Comparison of ENCODE assay signal across 8 cellular contexts in genomic region chr1:10793129-10793651, GRCh38. TPM values are rescaled to one million over a fixed set of nuclear protein-coding genes. Genes with fewer than 3 reads are reported as not detected.
DNase-seq lines count a peak whose midpoint lies in the region; ATAC-seq and TF ChIP-seq lines count a peak whose summit lies in the region.

No MANE protein-coding gene starts in this region.

- no TSS peak for BruUV-seq in A673 (replicated peaks; lab: Mats Ljungman, UMichigan)

- no peak overlapping the region for H3K27ac Mint-ChIP-seq in GM23338
- no peak overlapping the region for H3K27ac Mint-ChIP-seq in activated naive CD8-positive, alpha-beta T cell treated with anti-CD3 and anti-CD28 coated beads for 36 hours

- no peaks in the 10 kb centered on the region for H3K9me3 Mint-ChIP-seq in GM23338
- no peaks in the 10 kb centered on the region for H3K9me3 Mint-ChIP-seq in activated naive CD8-positive, alpha-beta T cell treated with anti-CD3 and anti-CD28 coated beads for 36 hours

- H3K36me3 ChIP-seq in A673 (ENCODE audit: insufficient read depth, low read length, poor library complexity, severe bottlenecking), result no peaks in the 10 kb centered on the region
- no peaks in the 10 kb centered on the region for H3K36me3 ChIP-seq in GM23338 (ENCODE audit: insufficient read depth)
- H3K36me3 ChIP-seq in mesodermal cell (ENCODE audit: control insufficient read depth, insufficient read depth, low read length), result no peaks in the 10 kb centered on the region

- H3K27me3 ChIP-seq in A673 (replicated peaks; ENCODE audit: insufficient read depth, low read depth, low read length, poor library complexity), result peaks cover 47% of the 10 kb centered on the region
- H3K27me3 ChIP-seq in GM23338 (ENCODE audit: insufficient read depth), result peaks cover 56% of the 10 kb centered on the region

- H3K27me3 Mint-ChIP-seq in GM23338 (ENCODE audit: insufficient read depth, low read depth, poor library complexity), result peaks cover 36% of the 10 kb centered on the region
- H3K27me3 Mint-ChIP-seq in activated naive CD8-positive, alpha-beta T cell treated with anti-CD3 and anti-CD28 coated beads for 36 hours, result peaks cover 54% of the 10 kb centered on the region

- no peaks in the 10 kb centered on the region; the same call in 2 of the 3 replicates for H3K36me3 Mint-ChIP-seq in GM23338 (ENCODE audit: low read depth)
- no peaks in the 10 kb centered on the region for H3K36me3 Mint-ChIP-seq in activated naive CD8-positive, alpha-beta T cell treated with anti-CD3 and anti-CD28 coated beads for 36 hours

- POLR2A ChIA-PET in A673 (lab: Charles Lee; ENCODE audit: low non-redundant PET), result no interaction called here

- WGBS in mesodermal cell (ENCODE audit: insufficient coverage in 2 of 2), 2 experiments, result 0 to 5% methylated on average over 4 to 7 of the region's 9 CpGs

- peak overlapping the region; percentile 68 for H3K4me3 ChIP-seq in A673 (ENCODE audit: low read depth, low read length, poor library complexity, severe bottlenecking)
- H3K4me3 ChIP-seq in GM23338, result peak overlapping the region; percentile 64
- peak overlapping the region; percentile 62 for H3K4me3 ChIP-seq in mesodermal cell (ENCODE audit: extremely low read depth, insufficient read depth, low read length, poor library complexity, severe bottlenecking)

- CTCF ChIA-PET in A673 (lab: Charles Lee), result interaction anchor here (0.6 kb wide), 1 partner anchor 90 kb away, joined by 3 read pairs; no protein-coding TSS in a partner anchor

- H3K27ac ChIP-seq in A673 (ENCODE audit: low read depth, low read length, poor library complexity, severe bottlenecking), result no peak overlapping the region
- no peak overlapping the region for H3K27ac ChIP-seq in GM23338 (ENCODE audit: low read depth)
- H3K27ac ChIP-seq in mesodermal cell (ENCODE audit: low read depth, low read length, severe bottlenecking), result no peak overlapping the region

- TF ChIP-seq CTCF in A673 (conservative IDR thresholded peaks at IDR 0.05; ENCODE audit: low read depth, low read length) (no peak), GM23338 (conservative IDR thresholded peaks at IDR 0.05; ENCODE audit: low read depth in 2 of 2) (no peak)

- 0 out of 2 replicates have a peak overlapping the region, but pooled peaks have one; percentile 1 for H2AFZ ChIP-seq in GM23338

- intact Hi-C loops in A673 (cut with micrococcal nuclease; ENCODE audit: unreplicated experiment), result no loop called here

- H3K4me1 ChIP-seq in A673 (ENCODE audit: insufficient read depth, low read length, poor library complexity, severe bottlenecking) (peaks cover 29% of the 10 kb centered on the region), GM23338 (ENCODE audit: insufficient read depth) (peaks cover 21% of the 10 kb centered on the region), mesodermal cell (ENCODE audit: control insufficient read depth, insufficient read depth, low read length, poor library complexity, severe bottlenecking) (peaks cover 15% of the 10 kb centered on the region)

- no peaks in the 10 kb centered on the region; the same call in 1 of the 2 replicates for H4K20me1 ChIP-seq in GM23338 (replicated peaks; ENCODE audit: insufficient read depth)

- H3K4me1 Mint-ChIP-seq in GM23338, result peaks cover 17% of the 10 kb centered on the region
- peaks cover 12% of the 10 kb centered on the region for H3K4me1 Mint-ChIP-seq in activated naive CD8-positive, alpha-beta T cell treated with anti-CD3 and anti-CD28 coated beads for 36 hours

- DNase-seq in A673 (ENCODE audit: low spot score) (peak; percentile 56), GM23338 (ENCODE audit: low spot score) (peak; percentile 61), GM03348 (ENCODE audit: low spot score) (no peak), cortex of kidney (lab: John Stamatoyannopoulos, UW) (no peak), NCI-H187 (lab: John Stamatoyannopoulos, UW) (no peak), NCI-H1694 (lab: John Stamatoyannopoulos, UW) (no peak)
- no peak for DNase-seq in activated naive CD8-positive, alpha-beta T cell treated with anti-CD3 and anti-CD28 coated beads for 36 hours

- H3K4me3 Mint-ChIP-seq in GM23338, result peak overlapping the region; percentile 86
- peak overlapping the region; percentile 9 for H3K4me3 Mint-ChIP-seq in activated naive CD8-positive, alpha-beta T cell treated with anti-CD3 and anti-CD28 coated beads for 36 hours

- ATAC-seq in GM23338, result no peak

- H3K4me2 ChIP-seq in GM23338, result peak overlapping the region; percentile 91

- H3K9me3 ChIP-seq in A673 (ENCODE audit: low read depth, low read length, poor library complexity, severe bottlenecking), result no peaks in the 10 kb centered on the region
- H3K9me3 ChIP-seq in mesodermal cell (ENCODE audit: control insufficient read depth, low read length), result no peaks in the 10 kb centered on the region

- 0 out of 2 replicates have a peak, but pooled peaks cover 5% of the 10 kb centered on the region for H3F3A ChIP-seq in GM23338 (replicated peaks; ENCODE audit: low read depth)

- H3K79me2 ChIP-seq in GM23338 (replicated peaks; ENCODE audit: insufficient read depth), result no peaks in the 10 kb centered on the region

- no peaks in the 10 kb centered on the region for H3K9me2 ChIP-seq in GM23338 (ENCODE audit: insufficient read depth)

TF ChIP-seq in GM23338, 12 proteins besides CTCF, POLR2A, EP300 and RAD21:
- no peak for TF ChIP-seq CREB1 (CRISPR knock-in tag; IDR thresholded peaks at IDR 0.05; ENCODE audit: low read depth)
- peak; percentile 14 for TF ChIP-seq EZH2 (IDR thresholded peaks at IDR 0.05; ENCODE audit: low read depth, unreplicated experiment)
- no peak for TF ChIP-seq ZNF114 (CRISPR knock-in tag; IDR thresholded peaks at IDR 0.05)

RNA-seq across cellular contexts. Expression of gene CASZ1, which starts 3.3 kb away (rescaled TPM):
- 1.6 and 1.9 TPM in 2 replicates for total RNA-seq in A673 (2021)
- 6.1 and 6.7 TPM in 2 replicates for total RNA-seq in GM23338 (2014; rRNA removed; shearing (Covaris generic))
- 6.2 and 8.7 TPM in 2 replicates for polyA plus RNA-seq in GM23338 (2016; fragmentation: Nextera tagmentation; extraction: Ambion mirVana)
- 1 to 10 TPM; 2.2 to 2.3 TPM for total RNA-seq in activated naive CD8-positive, alpha-beta T cell treated with anti-CD3 and anti-CD28 coated beads for 36 hours
- polyA plus RNA-seq in mesodermal cell (2013, experiment 1 of 2), result 7.6 TPM
- 6.6 TPM for polyA plus RNA-seq in mesodermal cell (2013, experiment 2 of 2)

Comparison
In these comparisons a context has a peak if more than half of its experiments do, and no peak if none do; other contexts are left out.
1. DNase-seq: peak in A673 (single experiment) and GM23338 (single experiment); none in activated naive CD8-positive, alpha-beta T cell treated with anti-CD3 and anti-CD28 coated beads for 36 hours (single experiment), GM03348 (single experiment), cortex of kidney (single experiment), NCI-H187 (0 of 2) and NCI-H1694 (single experiment).
2. Peak in every context shown above with its lines, with median percentiles within 50 percentile points of each other: H3K4me3 ChIP-seq.